ENCODE assay signal across 18 cellular contexts in the genomic region with DNA sequence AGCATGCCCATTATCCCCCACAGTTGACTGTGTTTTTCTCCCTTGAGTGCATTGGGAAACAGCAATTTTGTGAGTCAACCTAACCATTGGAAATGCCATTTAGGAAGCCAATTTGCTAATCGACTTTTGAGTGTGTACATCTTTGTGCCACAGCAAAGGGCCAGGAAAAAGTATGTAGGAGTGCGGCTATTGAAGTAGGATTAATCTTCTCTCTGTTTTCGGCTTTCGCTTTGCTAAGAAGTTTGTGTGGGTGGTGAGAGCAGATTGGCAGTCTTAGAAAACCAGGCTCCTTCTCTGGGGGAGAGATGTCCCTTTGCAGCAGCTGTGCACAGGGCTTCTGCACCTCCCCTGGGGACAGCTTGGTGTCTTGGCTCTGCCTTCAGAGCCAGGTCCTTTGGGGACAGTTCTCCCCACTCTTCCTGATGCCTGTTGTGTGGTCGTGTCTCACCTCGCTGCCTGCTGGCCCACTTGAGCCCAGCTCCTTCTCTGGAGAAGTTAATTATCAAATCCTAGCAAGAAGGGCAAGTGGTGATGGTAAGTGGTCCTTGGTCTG.
A peak's percentile ranks its signal among the peaks of the same experiment; 100 is the strongest.
DNase-seq lines count a peak whose midpoint lies in the region; ATAC-seq and TF ChIP-seq lines count a peak whose summit lies in the region.
"Had no signal": no experiment of that assay in that cellular context is flagged by ENCODE, and none has a peak within 500 bp of the region (broad histone marks: within the 10 kb centered on the region; RNA-seq: fewer than 3 reads in every experiment).

No MANE protein-coding gene starts in this region.

- no peak for ATAC-seq in GM19455 (IDR thresholded peaks at IDR 0.05; ENCODE audit: unreplicated experiment)
- ATAC-seq: HCT116 had no signal

- H3K36me3 Mint-ChIP-seq in glutamatergic neuron (ENCODE audit: unreplicated experiment), result peaks cover 5% of the 10 kb centered on the region
- H3K36me3 Mint-ChIP-seq: IgD-negative memory B cell had no signal

- H3K27me3 Mint-ChIP-seq in glutamatergic neuron (ENCODE audit: unreplicated experiment), result no peaks in the 10 kb centered on the region

- DNase-seq in DMS79 (lab: John Stamatoyannopoulos, UW) (peak; percentile 27), NCI-H2227 treated with DMSO at 0.1 percent for 48 hours (lab: John Stamatoyannopoulos, UW) (peak; percentile 56), glutamatergic neuron (no peak), superior temporal gyrus (ENCODE audit: extremely low spot score) (peak; percentile 19), GM10266 (ENCODE audit: extremely low spot score) (no peak), KG1 (lab: John Stamatoyannopoulos, UW) (no peak)
- DNase-seq: ACHN, GDM1, GM23248, NCI-H1092 treated with DMSO at 0.1 percent for 48 hours, NCI-H146, NCI-H2029 treated with DMSO at 0.1 percent for 48 hours, NCI-H510A, NCI-H748 treated with DMSO at 0.1 percent for 48 hours, PC-9 had no signal

- H3K9me3 Mint-ChIP-seq in glutamatergic neuron (ENCODE audit: unreplicated experiment), result peaks cover 5% of the 10 kb centered on the region

- H3K27ac Mint-ChIP-seq in glutamatergic neuron (ENCODE audit: unreplicated experiment), result peak overlapping the region; percentile 43
- H3K27ac Mint-ChIP-seq: IgD-negative memory B cell had no signal

- H3K4me1 Mint-ChIP-seq in glutamatergic neuron (ENCODE audit: low read depth, unreplicated experiment), result no peaks in the 10 kb centered on the region

- TF ChIP-seq CTCF in glutamatergic neuron (IDR thresholded peaks at IDR 0.05; ENCODE audit: partially characterized antibody, unreplicated experiment), result no peak
- no peak for TF ChIP-seq CTCF in GM10266 (IDR thresholded peaks at IDR 0.05; ENCODE audit: control insufficient read depth, insufficient read depth, low read depth, missing control alignments)

- H3K4me3 Mint-ChIP-seq in glutamatergic neuron (ENCODE audit: unreplicated experiment), result no peak overlapping the region
- H3K4me3 Mint-ChIP-seq: IgD-negative memory B cell had no signal

Comparison
In these comparisons a context has a peak if more than half of its experiments do, and no peak if none do; other contexts are left out.
1. DNase-seq: peak in DMS79 (single experiment), NCI-H2227 treated with DMSO at 0.1 percent for 48 hours (single experiment) and superior temporal gyrus (single experiment); none in glutamatergic neuron (single experiment), GM10266 (single experiment) and KG1 (single experiment).